Comparison of ENCODE assay signal across 17 cellular contexts in genomic region chrX:39473812-39474211, GRCh38.
"Had no signal": no experiment of that assay in that cellular context is flagged by ENCODE, and none has a peak within 500 bp of the region (broad histone marks: within the 10 kb centered on the region; RNA-seq: fewer than 3 reads in every experiment).

No MANE protein-coding gene starts in this region.

- H3K9me3 ChIP-seq: left lung, lower lobe of right lung, ovary, spleen, transverse colon, upper lobe of right lung, uterus had no signal

- H3K36me3 ChIP-seq: left lung, lower lobe of right lung, ovary, spleen, transverse colon, upper lobe of right lung, uterus had no signal

- ATAC-seq: left lung; lower lobe of right lung; natural killer cell; sciatic nerve; stimulated activated naive B cell treated with anti-CD40 and anti-IgM and Interleukin-4, amounts not matched to agents 10 μg/mL and 1 μg/mL and 100 μg/mL, for 72 hours; upper lobe of right lung had no signal

- H3K4me2 ChIP-seq: hepatocyte had no signal

- H3K4me3 ChIP-seq: hepatocyte, left lung, lower lobe of right lung, ovary, spleen, transverse colon, upper lobe of right lung, uterus had no signal

- H3K27me3 ChIP-seq: hepatocyte, left lung, ovary, transverse colon, upper lobe of right lung, uterus had no signal

- H2AFZ ChIP-seq: hepatocyte had no signal

- H3K27ac ChIP-seq: hepatocyte, left lung, lower lobe of right lung, ovary, spleen, transverse colon, upper lobe of right lung, uterus had no signal

- H3K4me1 ChIP-seq: lower lobe of right lung, spleen, upper lobe of right lung, uterus had no signal

- DNase-seq: cerebellar nuclear complex; cortex of kidney; kidney; left lung; lower lobe of right lung; natural killer cell; occipital lobe; ovary; retina; spleen; stimulated activated CD4-positive, alpha-beta T cell treated with anti-CD3 and anti-CD28 coated beads, Interleukin-4, amount 100 ng/mL, for 4 hours; stimulated activated naive B cell treated with anti-CD40 and anti-IgM and Interleukin-4, amounts not matched to agents 10 μg/mL and 1 μg/mL and 100 μg/mL, for 72 hours; transverse colon; upper lobe of right lung; uterus had no signal

- H3K79me2 ChIP-seq: hepatocyte had no signal
